In the genomic region with DNA sequence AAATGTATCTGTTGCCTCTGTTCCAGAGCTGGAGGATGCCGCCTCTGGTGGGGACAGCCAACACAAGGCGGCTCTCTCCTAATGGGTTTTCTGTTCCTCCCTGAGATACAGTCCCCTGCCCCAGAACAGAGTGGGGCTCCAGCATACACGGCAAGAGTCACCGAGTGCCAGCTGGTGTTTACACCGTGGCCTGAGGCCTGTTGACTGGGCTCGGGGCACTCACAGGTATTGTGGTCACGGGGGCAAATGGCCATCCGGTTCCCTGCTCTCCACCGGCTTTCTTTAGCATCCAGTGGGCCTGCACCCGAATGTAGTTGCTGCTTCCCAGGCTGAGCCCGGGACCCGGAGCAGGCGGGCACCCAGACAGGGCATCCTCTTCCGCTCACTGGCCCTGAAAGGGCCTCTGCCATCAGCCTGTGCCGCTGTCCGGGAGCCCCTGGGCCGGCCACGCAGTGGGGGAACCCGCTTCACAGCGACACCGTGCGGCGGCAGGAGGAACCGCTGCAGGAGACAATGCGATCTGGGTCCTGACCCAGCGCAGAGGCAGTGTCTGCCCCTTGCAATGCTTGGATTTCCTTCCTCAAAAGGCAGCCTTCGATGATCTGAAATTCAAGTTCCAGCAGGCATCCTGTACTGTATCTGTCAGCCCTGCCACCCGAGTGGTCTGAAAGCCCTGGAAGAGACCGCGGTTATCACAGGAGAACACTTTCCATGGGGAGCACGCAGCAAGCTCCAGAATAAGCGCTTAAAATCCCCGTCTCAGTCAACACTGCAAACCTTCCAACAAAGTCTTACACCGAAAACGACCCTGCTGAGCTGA, we compare ENCODE assay signal across 8 cellular contexts. TPM values are rescaled to one million over a fixed set of nuclear protein-coding genes. Genes with fewer than 3 reads are reported as not detected.
DNase-seq lines count a peak whose midpoint lies in the region; ATAC-seq and TF ChIP-seq lines count a peak whose summit lies in the region.

No MANE protein-coding gene starts in this region.

- no peaks in the 10 kb centered on the region; the same call in none of the 2 replicates for H3K27me3 ChIP-seq in H7 (ENCODE audit: control insufficient read depth, insufficient read depth, low read length)
- peaks cover 44% of the 10 kb centered on the region for H3K27me3 ChIP-seq in smooth muscle cell (ENCODE audit: low read depth)

- intact Hi-C loops in left ventricle myocardium superior (cut with micrococcal nuclease) = no loop called here

- ATAC-seq in left ventricle myocardium superior (peak; percentile 89), GM18498 (IDR thresholded peaks at IDR 0.05; ENCODE audit: unreplicated experiment) (no peak)

- no peaks in the 10 kb centered on the region for H3F3A ChIP-seq in smooth muscle cell (ENCODE audit: low read depth)

- no peak overlapping the region for H3K27ac ChIP-seq in smooth muscle cell (ENCODE audit: low read depth)

- no peak overlapping the region for H3K4me3 ChIP-seq in H7 (ENCODE audit: insufficient read depth, low read depth, low read length)
- no peak overlapping the region for H3K4me3 ChIP-seq in smooth muscle cell

- H2AFZ ChIP-seq in smooth muscle cell (ENCODE audit: low read depth) = no peak overlapping the region

- DNase-seq in AML-193 (lab: John Stamatoyannopoulos, UW) (peak; percentile 11 to 17), H7 (peak; percentile 97), T follicular helper cell (ENCODE audit: low read depth) (peak; percentile 42), left ventricle myocardium superior (peak; percentile 66), smooth muscle cell (lab: John Stamatoyannopoulos, UW; ENCODE audit: unreplicated experiment) (peak; percentile 25), occipital lobe (lab: John Stamatoyannopoulos, UW) (no peak)
- peak; percentile 11 for DNase-seq in activated naive CD8-positive, alpha-beta T cell treated with anti-CD3 and anti-CD28 coated beads, Interleukin-2, amount 50 U/mL, for 16 hours (ENCODE audit: low read depth, low spot score)

- no peaks in the 10 kb centered on the region for H3K79me2 ChIP-seq in smooth muscle cell (ENCODE audit: low read depth)

- H3K9me3 ChIP-seq in smooth muscle cell (replicated peaks; ENCODE audit: low read depth) = no peaks in the 10 kb centered on the region

- H4K20me1 ChIP-seq in smooth muscle cell (ENCODE audit: low read depth) = no peaks in the 10 kb centered on the region

- no peaks in the 10 kb centered on the region for H3K4me1 ChIP-seq in smooth muscle cell (ENCODE audit: low read depth)

- WGBS in smooth muscle cell (ENCODE audit: low lambda C conversion rate) = 40% methylated on average over 34 of the region's 35 CpGs

- peak; percentile 88 for TF ChIP-seq CTCF in smooth muscle cell (IDR thresholded peaks at IDR 0.05; ENCODE audit: borderline replicate concordance, insufficient read depth, poor library complexity, severe bottlenecking)

- H3K4me2 ChIP-seq in smooth muscle cell = no peak overlapping the region

- H3K9ac ChIP-seq in smooth muscle cell (ENCODE audit: low read depth) = no peak overlapping the region

- H3K36me3 ChIP-seq in H7 (replicated peaks; ENCODE audit: control insufficient read depth, insufficient read depth, low read length) = no peaks in the 10 kb centered on the region
- H3K36me3 ChIP-seq in smooth muscle cell (ENCODE audit: low read depth) = no peaks in the 10 kb centered on the region

RNA-seq across cellular contexts. Expression of gene KRTAP5-5, which starts 0.9 kb away (rescaled TPM):
- not detected in 2 replicates for total RNA-seq in H7 (2014; rRNA removed; shearing (Covaris generic))
- total RNA-seq in left ventricle myocardium superior = not detected
- not detected in 2 replicates for total RNA-seq in smooth muscle cell
- not detected in 2 replicates for polyA plus RNA-seq in smooth muscle cell
- not detected for total RNA-seq in occipital lobe

RNA-seq across cellular contexts. Expression of gene KRTAP5-4, which starts 6.8 kb away (rescaled TPM):
- total RNA-seq in H7 (2014; rRNA removed; shearing (Covaris generic)) = not detected in 2 replicates
- total RNA-seq in left ventricle myocardium superior (not detected), smooth muscle cell (not detected in 2 replicates), occipital lobe (not detected)
- polyA plus RNA-seq in smooth muscle cell = not detected in 2 replicates

RNA-seq across cellular contexts. Expression of gene KRTAP5-3, which starts 20.5 kb away (rescaled TPM):
- not detected in 2 replicates for total RNA-seq in H7 (2014; rRNA removed; shearing (Covaris generic))
- total RNA-seq in left ventricle myocardium superior = not detected
- not detected in 2 replicates for total RNA-seq in smooth muscle cell
- polyA plus RNA-seq in smooth muscle cell = not detected in 2 replicates
- total RNA-seq in occipital lobe = not detected

RNA-seq across cellular contexts. Expression of gene KRTAP5-2, which starts 30.6 kb away (rescaled TPM):
- total RNA-seq in H7 (2014; rRNA removed; shearing (Covaris generic)) = not detected in 2 replicates
- not detected for total RNA-seq in left ventricle myocardium superior
- not detected in 2 replicates for total RNA-seq in smooth muscle cell
- polyA plus RNA-seq in smooth muscle cell = 0.14 TPM in 1 of 2 replicates, not detected in the other
- total RNA-seq in occipital lobe = not detected

RNA-seq across cellular contexts. Expression of gene KRTAP5-1, which starts 43.6 kb away (rescaled TPM):
- total RNA-seq in H7 (2014; rRNA removed; shearing (Covaris generic)) = not detected in 2 replicates
- not detected for total RNA-seq in left ventricle myocardium superior
- not detected in 2 replicates for total RNA-seq in smooth muscle cell
- 0.45 TPM in 1 of 2 replicates, not detected in the other for polyA plus RNA-seq in smooth muscle cell
- not detected for total RNA-seq in occipital lobe
